11 cellular contexts compared by ENCODE assay signal in genomic region chr2:231397011-231397927, GRCh38. TPM values are rescaled to one million over a fixed set of nuclear protein-coding genes. Genes with fewer than 3 reads are reported as not detected.
DNase-seq lines count a peak whose midpoint lies in the region; ATAC-seq and TF ChIP-seq lines count a peak whose summit lies in the region.
"Had no signal": no experiment of that assay in that cellular context is flagged by ENCODE, and none has a peak within 500 bp of the region (broad histone marks: within the 10 kb centered on the region; RNA-seq: fewer than 3 reads in every experiment).

No MANE protein-coding gene starts in this region.

- peaks cover 22% of the 10 kb centered on the region for H3K36me3 ChIP-seq in HUES48 (ENCODE audit: control insufficient read depth, insufficient read depth, low read length)

- H3K27me3 ChIP-seq in HUES48 (ENCODE audit: control insufficient read depth, insufficient read depth, low read length), result no peaks in the 10 kb centered on the region

- no peak for TF ChIP-seq CTCF in nephron (IDR thresholded peaks at IDR 0.05; ENCODE audit: unreplicated experiment in 3 of 3)

- H3K27me3 Mint-ChIP-seq in central memory CD8-positive, alpha-beta T cell, result peaks cover 48% of the 10 kb centered on the region
- peaks cover 53% of the 10 kb centered on the region for H3K27me3 Mint-ChIP-seq in nephron (ENCODE audit: low read depth)
- peaks cover 31% of the 10 kb centered on the region for H3K27me3 Mint-ChIP-seq in T-helper 2 cell treated with Interferon-gamma antibody and Interleukin-4, amounts not matched to agents 5 μg/mL and 100 μg/mL, for 36 hours (ENCODE audit: low read depth)

- H3K9me3 ChIP-seq in HUES48 (ENCODE audit: control insufficient read depth, insufficient read depth, low read length), result no peaks in the 10 kb centered on the region

- H3K9me3 Mint-ChIP-seq in central memory CD8-positive, alpha-beta T cell, result no peaks in the 10 kb centered on the region
- H3K9me3 Mint-ChIP-seq in nephron, result no peaks in the 10 kb centered on the region
- H3K9me3 Mint-ChIP-seq in T-helper 2 cell treated with Interferon-gamma antibody and Interleukin-4, amounts not matched to agents 5 μg/mL and 100 μg/mL, for 36 hours, result no peaks in the 10 kb centered on the region

- no peak overlapping the region for H3K27ac ChIP-seq in HUES48 (ENCODE audit: low read depth, low read length)

- peak overlapping the region; percentile 72; the same call in 1 of the 2 replicates for H3K4me3 ChIP-seq in HUES48 (ENCODE audit: low read depth, low read length)

- H3K4me1 Mint-ChIP-seq in central memory CD8-positive, alpha-beta T cell, result peaks cover 31% of the 10 kb centered on the region
- peaks cover 32% of the 10 kb centered on the region for H3K4me1 Mint-ChIP-seq in nephron
- H3K4me1 Mint-ChIP-seq in T-helper 2 cell treated with Interferon-gamma antibody and Interleukin-4, amounts not matched to agents 5 μg/mL and 100 μg/mL, for 36 hours (ENCODE audit: low read depth), result peaks cover 8% of the 10 kb centered on the region

- peak overlapping the region; percentile 59 for H3K4me3 Mint-ChIP-seq in central memory CD8-positive, alpha-beta T cell
- peak overlapping the region; percentile 52 to 72 (median 71) for H3K4me3 Mint-ChIP-seq in nephron
- no peak overlapping the region for H3K4me3 Mint-ChIP-seq in T-helper 2 cell treated with Interferon-gamma antibody and Interleukin-4, amounts not matched to agents 5 μg/mL and 100 μg/mL, for 36 hours

- no peak overlapping the region for H3K9ac ChIP-seq in HUES48 (ENCODE audit: low read depth, low read length)

- H3K4me1 ChIP-seq in HUES48 (ENCODE audit: control insufficient read depth, insufficient read depth, low read length), result peaks cover 32% of the 10 kb centered on the region

- no peak for ATAC-seq in central memory CD8-positive, alpha-beta T cell (replicated peaks; ENCODE audit: extremely low read depth, poor library complexity, severe bottlenecking)

- no peak overlapping the region for H3K27ac Mint-ChIP-seq in central memory CD8-positive, alpha-beta T cell (ENCODE audit: low read depth)
- H3K27ac Mint-ChIP-seq in nephron, result no peak overlapping the region
- H3K27ac Mint-ChIP-seq in T-helper 2 cell treated with Interferon-gamma antibody and Interleukin-4, amounts not matched to agents 5 μg/mL and 100 μg/mL, for 36 hours, result no peak overlapping the region

- peaks cover 5% of the 10 kb centered on the region for H3K36me3 Mint-ChIP-seq in central memory CD8-positive, alpha-beta T cell (ENCODE audit: insufficient read depth)
- H3K36me3 Mint-ChIP-seq in nephron (ENCODE audit: low read depth), result no peaks in the 10 kb centered on the region
- no peaks in the 10 kb centered on the region for H3K36me3 Mint-ChIP-seq in T-helper 2 cell treated with Interferon-gamma antibody and Interleukin-4, amounts not matched to agents 5 μg/mL and 100 μg/mL, for 36 hours (ENCODE audit: low read depth)

- DNase-seq in Daoy (ENCODE audit: low read depth), result peak; percentile 38
- DNase-seq in central memory CD8-positive, alpha-beta T cell (ENCODE audit: low spot score in 2 of 2), result no peak
- no peak for DNase-seq in NK-92 (lab: John Stamatoyannopoulos, UW; ENCODE audit: unreplicated experiment)
- DNase-seq in T-helper 2 cell treated with Interferon-gamma antibody and Interleukin-4, amounts not matched to agents 5 μg/mL and 100 μg/mL, for 36 hours (ENCODE audit: low spot score), result no peak
- no peak for DNase-seq in SKM-1 treated with dmso at 0.1 percent for 144 hours (lab: John Stamatoyannopoulos, UW; ENCODE audit: unreplicated experiment)
- DNase-seq in T1000 (lab: John Stamatoyannopoulos, UW), result no peak
- DNase-seq: activated effector memory CD4-positive, alpha-beta T cell treated with Interleukin-2 at 50 U/mL for 16 hours; KBM-7; NCI-H226 had no signal

RNA-seq across cellular contexts. Expression of gene B3GNT7, which starts 1.8 kb away (rescaled TPM):
- total RNA-seq in Daoy (2014; rRNA removed; shearing (Covaris generic)), result 0.63 and 1.1 TPM in 2 replicates
